In the genomic region with DNA sequence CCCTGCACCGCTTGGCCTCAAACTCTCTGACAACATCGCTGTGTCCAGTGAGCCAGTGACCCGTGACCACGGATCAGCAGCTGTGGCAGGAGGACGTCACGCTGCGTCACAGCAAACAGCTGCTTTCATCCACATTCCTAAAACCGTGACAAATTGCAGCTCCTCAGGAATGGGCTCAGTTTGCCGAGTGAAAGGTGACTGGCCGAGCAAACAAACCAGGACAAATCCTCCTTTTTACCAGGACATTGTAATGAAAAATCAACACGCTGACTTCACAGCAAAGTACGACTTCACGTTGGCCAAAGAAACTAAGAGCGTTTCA, we compare ENCODE assay signal across 20 cellular contexts. TPM values are rescaled to one million over a fixed set of nuclear protein-coding genes. Genes with fewer than 3 reads are reported as not detected.
DNase-seq lines count a peak whose midpoint lies in the region; ATAC-seq and TF ChIP-seq lines count a peak whose summit lies in the region.
"Had no signal": no experiment of that assay in that cellular context is flagged by ENCODE, and none has a peak within 500 bp of the region (broad histone marks: within the 10 kb centered on the region; RNA-seq: fewer than 3 reads in every experiment).

No MANE protein-coding gene starts in this region.

- H3K9me3 ChIP-seq in fibroblast of lung (ENCODE audit: control insufficient read depth, insufficient read depth, low read depth, low read length), result no peaks in the 10 kb centered on the region
- H3K9me3 ChIP-seq: heart left ventricle, lower lobe of right lung, pancreas, uterus had no signal

- H3K27me3 Mint-ChIP-seq in activated CD4-positive, alpha-beta T cell treated with anti-CD3 and anti-CD28 coated beads, Interleukin-2, amount 10 ng/mL, durations not matched to agents 24 days and 14 days, result no peaks in the 10 kb centered on the region
- H3K27me3 Mint-ChIP-seq in activated naive CD8-positive, alpha-beta T cell treated with anti-CD3 and anti-CD28 coated beads, Interleukin-2, amount 50 U/mL, for 24 hours, result no peaks in the 10 kb centered on the region
- H3K27me3 Mint-ChIP-seq: activated T-helper 17 cell treated with anti-CD3 and anti-CD28 coated beads, Interleukin-2, amount 50 U/mL, for 72 hours had no signal

- H2AFZ ChIP-seq in fibroblast of lung (ENCODE audit: low read length), result no peak overlapping the region

- H3K4me3 ChIP-seq in fibroblast of lung (replicated peaks in 1 of 4; ENCODE audit: control extremely low read depth in 1 of 4, insufficient read depth in 1 of 4, low read depth in 3 of 4, low read length in 4 of 4), result no peak overlapping the region
- H3K4me3 ChIP-seq: heart left ventricle, lower lobe of right lung, pancreas, uterus had no signal

- CTCF ChIA-PET in RWPE1 (lab: Yijun Ruan, JAX), result interaction anchor here (0.7 kb wide), 1 partner anchor 49 kb away, joined by 3 read pairs; no protein-coding TSS in a partner anchor

- H3K4me1 ChIP-seq in fibroblast of lung (ENCODE audit: control insufficient read depth, extremely low read depth, insufficient read depth, low read length), result peaks cover 7% of the 10 kb centered on the region
- H3K4me1 ChIP-seq: pancreas, uterus had no signal

- peak; percentile 39 for DNase-seq in Daoy (ENCODE audit: low read depth)
- no peak for DNase-seq in RWPE1 (ENCODE audit: low spot score)
- peak; percentile 86 to 96 for DNase-seq in fibroblast of lung (ENCODE audit: low read depth in 2 of 2)
- DNase-seq in omental fat pad (ENCODE audit: low spot score), result no peak
- DNase-seq in activated CD4-positive, alpha-beta T cell treated with anti-CD3 and anti-CD28 coated beads, Interleukin-2, amount 10 ng/mL, durations not matched to agents 24 days and 14 days, result no peak
- DNase-seq in central memory CD4-positive, alpha-beta T cell, result no peak
- DNase-seq in activated naive CD8-positive, alpha-beta T cell treated with anti-CD3 and anti-CD28 coated beads, Interleukin-2, amount 50 U/mL, for 24 hours, result no peak
- DNase-seq: activated CD4-positive, alpha-beta T cell treated with anti-CD3 and anti-CD28 coated beads, Interleukin-2, amount 50 U/mL, for 1 hour; DND-41; heart left ventricle; MM.1S; NCI-H2081; pancreas; stimulated activated CD4-positive, alpha-beta T cell treated with anti-CD3 and anti-CD28 coated beads, Interleukin-4, amount 100 ng/mL, for 24 hours; uterus had no signal

- H4K20me1 ChIP-seq in fibroblast of lung (ENCODE audit: control insufficient read depth, extremely low read depth, insufficient read depth, low read length), result no peaks in the 10 kb centered on the region

- H3K27ac ChIP-seq in RWPE1, result peak overlapping the region; percentile 58; the same call in 1 of the 2 replicates
- no peak overlapping the region for H3K27ac ChIP-seq in fibroblast of lung (ENCODE audit: insufficient read depth, low read length)
- H3K27ac ChIP-seq: heart left ventricle, lower lobe of right lung, pancreas, uterus had no signal

- H3K4me1 Mint-ChIP-seq in activated CD4-positive, alpha-beta T cell treated with anti-CD3 and anti-CD28 coated beads, Interleukin-2, amount 10 ng/mL, durations not matched to agents 24 days and 14 days, result no peaks in the 10 kb centered on the region
- no peaks in the 10 kb centered on the region for H3K4me1 Mint-ChIP-seq in activated naive CD8-positive, alpha-beta T cell treated with anti-CD3 and anti-CD28 coated beads, Interleukin-2, amount 50 U/mL, for 24 hours
- H3K4me1 Mint-ChIP-seq: activated T-helper 17 cell treated with anti-CD3 and anti-CD28 coated beads, Interleukin-2, amount 50 U/mL, for 72 hours; stimulated activated memory B cell treated with anti-CD40 and anti-IgM and Interleukin-4, amounts not matched to agents 10 μg/mL and 1 μg/mL and 100 μg/mL, for 72 hours had no signal

- no peak overlapping the region for H3K4me3 Mint-ChIP-seq in activated CD4-positive, alpha-beta T cell treated with anti-CD3 and anti-CD28 coated beads, Interleukin-2, amount 10 ng/mL, durations not matched to agents 24 days and 14 days
- no peak overlapping the region for H3K4me3 Mint-ChIP-seq in activated naive CD8-positive, alpha-beta T cell treated with anti-CD3 and anti-CD28 coated beads, Interleukin-2, amount 50 U/mL, for 24 hours
- H3K4me3 Mint-ChIP-seq: activated T-helper 17 cell treated with anti-CD3 and anti-CD28 coated beads, Interleukin-2, amount 50 U/mL, for 72 hours; stimulated activated memory B cell treated with anti-CD40 and anti-IgM and Interleukin-4, amounts not matched to agents 10 μg/mL and 1 μg/mL and 100 μg/mL, for 72 hours; T-helper 1 cell treated with Interleukin-12 subunit alpha and Interleukin-12 subunit beta and Interleukin-4 antibody, amounts not matched to agents 30 μg/mL and 1 μg/mL, for 36 hours had no signal

- POLR2A ChIA-PET in RWPE1 (lab: Yijun Ruan, JAX; ENCODE audit: low non-redundant PET), result no interaction called here

- intact Hi-C loops in activated CD4-positive, alpha-beta T cell treated with anti-CD3 and anti-CD28 coated beads, Interleukin-2, amount 10 ng/mL, durations not matched to agents 24 days and 14 days (cut with micrococcal nuclease), result no loop called here

- no peak overlapping the region for H3K4me2 ChIP-seq in fibroblast of lung (ENCODE audit: extremely low read depth, insufficient read depth, low read length)

- H3K9ac ChIP-seq in fibroblast of lung (ENCODE audit: insufficient read depth, low read length), result no peak overlapping the region

- ATAC-seq in omental fat pad (ENCODE audit: low FRiP score) (peak; percentile 19), HG03571 (IDR thresholded peaks at IDR 0.05; ENCODE audit: unreplicated experiment) (no peak)
- no peak for ATAC-seq in activated naive CD8-positive, alpha-beta T cell treated with anti-CD3 and anti-CD28 coated beads, Interleukin-2, amount 50 U/mL, for 24 hours
- ATAC-seq: activated T-helper 17 cell treated with anti-CD3 and anti-CD28 coated beads, Interleukin-2, amount 50 U/mL, for 72 hours; lower lobe of right lung; pancreas; stimulated activated memory B cell treated with anti-CD40 and anti-IgM and Interleukin-4, amounts not matched to agents 10 μg/mL and 1 μg/mL and 100 μg/mL, for 72 hours had no signal

- no peaks in the 10 kb centered on the region for H3K9me3 Mint-ChIP-seq in activated CD4-positive, alpha-beta T cell treated with anti-CD3 and anti-CD28 coated beads, Interleukin-2, amount 10 ng/mL, durations not matched to agents 24 days and 14 days
- H3K9me3 Mint-ChIP-seq in activated naive CD8-positive, alpha-beta T cell treated with anti-CD3 and anti-CD28 coated beads, Interleukin-2, amount 50 U/mL, for 24 hours, result no peaks in the 10 kb centered on the region
- H3K9me3 Mint-ChIP-seq: activated T-helper 17 cell treated with anti-CD3 and anti-CD28 coated beads, Interleukin-2, amount 50 U/mL, for 72 hours; stimulated activated memory B cell treated with anti-CD40 and anti-IgM and Interleukin-4, amounts not matched to agents 10 μg/mL and 1 μg/mL and 100 μg/mL, for 72 hours; T-helper 1 cell treated with Interleukin-12 subunit alpha and Interleukin-12 subunit beta and Interleukin-4 antibody, amounts not matched to agents 30 μg/mL and 1 μg/mL, for 36 hours had no signal

- peaks cover 19% of the 10 kb centered on the region for H3K36me3 ChIP-seq in fibroblast of lung (ENCODE audit: control insufficient read depth, insufficient read depth, low read length)
- H3K36me3 ChIP-seq: pancreas, uterus had no signal

- H3K36me3 Mint-ChIP-seq in activated CD4-positive, alpha-beta T cell treated with anti-CD3 and anti-CD28 coated beads, Interleukin-2, amount 10 ng/mL, durations not matched to agents 24 days and 14 days (ENCODE audit: low read depth), result no peaks in the 10 kb centered on the region
- H3K36me3 Mint-ChIP-seq in activated naive CD8-positive, alpha-beta T cell treated with anti-CD3 and anti-CD28 coated beads, Interleukin-2, amount 50 U/mL, for 24 hours (ENCODE audit: low read depth), result no peaks in the 10 kb centered on the region
- H3K36me3 Mint-ChIP-seq: stimulated activated memory B cell treated with anti-CD40 and anti-IgM and Interleukin-4, amounts not matched to agents 10 μg/mL and 1 μg/mL and 100 μg/mL, for 72 hours had no signal

- no peaks in the 10 kb centered on the region for H3K79me2 ChIP-seq in fibroblast of lung (ENCODE audit: control insufficient read depth, insufficient read depth, low read length)

- no peak for TF ChIP-seq CTCF in RWPE1 (conservative IDR thresholded peaks at IDR 0.05; ENCODE audit: low read depth)
- TF ChIP-seq CTCF in fibroblast of lung (conservative IDR thresholded peaks at IDR 0.05 in 1 of 2, IDR thresholded peaks at IDR 0.05 in 1 of 2; ENCODE audit: low read depth in 1 of 2, low read length in 2 of 2), result no peak
- TF ChIP-seq CTCF in omental fat pad (IDR thresholded peaks at IDR 0.05), result no peak

- no peaks in the 10 kb centered on the region for H3K27me3 ChIP-seq in fibroblast of lung (ENCODE audit: control insufficient read depth, insufficient read depth, low read length)
- H3K27me3 ChIP-seq: heart left ventricle, pancreas, uterus had no signal

- no peak overlapping the region for H3K27ac Mint-ChIP-seq in activated CD4-positive, alpha-beta T cell treated with anti-CD3 and anti-CD28 coated beads, Interleukin-2, amount 10 ng/mL, durations not matched to agents 24 days and 14 days
- H3K27ac Mint-ChIP-seq in activated naive CD8-positive, alpha-beta T cell treated with anti-CD3 and anti-CD28 coated beads, Interleukin-2, amount 50 U/mL, for 24 hours, result no peak overlapping the region
- H3K27ac Mint-ChIP-seq: activated T-helper 17 cell treated with anti-CD3 and anti-CD28 coated beads, Interleukin-2, amount 50 U/mL, for 72 hours; stimulated activated memory B cell treated with anti-CD40 and anti-IgM and Interleukin-4, amounts not matched to agents 10 μg/mL and 1 μg/mL and 100 μg/mL, for 72 hours; T-helper 1 cell treated with Interleukin-12 subunit alpha and Interleukin-12 subunit beta and Interleukin-4 antibody, amounts not matched to agents 30 μg/mL and 1 μg/mL, for 36 hours had no signal

RNA-seq across cellular contexts. Expression of a gene that starts 57.6 kb away (rescaled TPM):
- total RNA-seq in Daoy (2014; rRNA removed; shearing (Covaris generic)), result 173 and 193 TPM in 2 replicates
- total RNA-seq in fibroblast of lung (111 and 153 TPM in 2 replicates), omental fat pad (100 to 1,000 TPM in 2 of 4 donors, 10 to 100 TPM in 2; 81.2 to 228 (median 112) TPM)
- polyA plus RNA-seq in fibroblast of lung, result 160 and 298 TPM in 2 replicates
- polyA plus RNA-seq in fibroblast of lung (2012), result 135 and 343 TPM in 2 replicates
- 231 and 511 TPM in 2 replicates for polyA minus RNA-seq in fibroblast of lung (ENCODE audit: low replicate concordance)
- total RNA-seq in activated CD4-positive, alpha-beta T cell treated with anti-CD3 and anti-CD28 coated beads, Interleukin-2, amount 10 ng/mL, durations not matched to agents 24 days and 14 days, result 1.1 and 1.3 TPM in 2 replicates
- total RNA-seq: activated T-helper 17 cell treated with anti-CD3 and anti-CD28 coated beads, Interleukin-2, amount 50 U/mL, for 72 hours had no signal

Comparison
In these comparisons a context has a peak if more than half of its experiments do, and no peak if none do; other contexts are left out.
1. DNase-seq: peak in Daoy (single experiment) and fibroblast of lung (2 of 2); none in RWPE1 (single experiment), omental fat pad (single experiment), activated CD4-positive, alpha-beta T cell treated with anti-CD3 and anti-CD28 coated beads, Interleukin-2, amount 10 ng/mL, durations not matched to agents 24 days and 14 days (single experiment), central memory CD4-positive, alpha-beta T cell (single experiment) and activated naive CD8-positive, alpha-beta T cell treated with anti-CD3 and anti-CD28 coated beads, Interleukin-2, amount 50 U/mL, for 24 hours (single experiment).
2. RNA of a gene that starts 57.6 kb away (total RNA-seq): 173 to 193 TPM in Daoy, 111 to 153 TPM in fibroblast of lung and 81.2 to 228 TPM in omental fat pad; 1.1 to 1.3 TPM in activated CD4-positive, alpha-beta T cell treated with anti-CD3 and anti-CD28 coated beads, Interleukin-2, amount 10 ng/mL, durations not matched to agents 24 days and 14 days; every median in the first group is over 10 times any median in the second.